ENCODE assay signal across 22 cellular contexts in the genomic region with DNA sequence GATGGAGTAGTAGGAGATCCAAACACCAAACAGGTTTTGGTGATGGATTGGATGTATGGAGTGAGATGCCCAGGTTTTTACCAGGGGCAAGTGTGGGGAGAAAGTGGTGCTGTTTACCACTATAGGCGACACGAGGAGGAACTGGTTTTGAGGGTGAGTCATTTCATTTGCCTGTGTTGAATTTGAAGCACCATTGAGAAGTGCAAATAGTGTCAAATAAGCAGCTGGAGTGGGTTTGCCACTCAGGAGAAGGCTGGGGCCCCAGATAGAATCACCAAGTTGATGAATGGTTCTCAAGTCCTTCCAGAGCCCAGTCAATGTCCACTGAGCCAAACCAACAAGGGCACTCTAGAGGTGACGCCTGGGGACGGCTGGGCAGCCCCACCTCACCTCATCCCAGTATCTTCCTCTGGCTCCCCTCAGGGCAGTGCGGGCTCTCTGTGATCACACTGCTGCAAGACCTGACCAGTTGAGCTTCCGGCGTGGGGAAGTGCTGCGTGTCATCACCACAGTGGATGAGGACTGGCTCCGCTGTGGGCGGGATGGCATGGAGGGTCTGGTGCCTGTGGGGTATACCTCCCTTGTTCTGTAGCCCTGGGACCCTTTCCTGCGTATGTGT. TPM values are rescaled to one million over a fixed set of nuclear protein-coding genes. Genes with fewer than 3 reads are reported as not detected.
DNase-seq lines count a peak whose midpoint lies in the region; ATAC-seq and TF ChIP-seq lines count a peak whose summit lies in the region.
"Had no signal": no experiment of that assay in that cellular context is flagged by ENCODE, and none has a peak within 500 bp of the region (broad histone marks: within the 10 kb centered on the region; RNA-seq: fewer than 3 reads in every experiment).

No MANE protein-coding gene starts in this region.

- POLR2A ChIA-PET in activated CD8-positive, alpha-beta T cell treated with anti-CD3 and anti-CD28 coated beads for 36 hours (lab: Charles Lee), result no interaction called here
- POLR2A ChIA-PET in activated CD8-positive, alpha-beta T cell treated with anti-CD3 and anti-CD28 coated beads, Interleukin-2, amount 10 ng/mL, durations not matched to agents 7 days and 5 days (lab: Charles Lee), result no interaction called here

- H3K4me1 Mint-ChIP-seq in activated CD8-positive, alpha-beta T cell treated with anti-CD3 and anti-CD28 coated beads for 36 hours (ENCODE audit: low read depth), result peaks cover 7% of the 10 kb centered on the region
- peaks cover 10% of the 10 kb centered on the region for H3K4me1 Mint-ChIP-seq in activated CD8-positive, alpha-beta T cell treated with anti-CD3 and anti-CD28 coated beads, Interleukin-2, amount 10 ng/mL, durations not matched to agents 7 days and 5 days (ENCODE audit: low read depth)
- peaks cover 6% of the 10 kb centered on the region for H3K4me1 Mint-ChIP-seq in central memory CD8-positive, alpha-beta T cell

- H3K27ac Mint-ChIP-seq in activated CD8-positive, alpha-beta T cell treated with anti-CD3 and anti-CD28 coated beads for 36 hours, result peak overlapping the region; percentile 27
- H3K27ac Mint-ChIP-seq in activated CD8-positive, alpha-beta T cell treated with anti-CD3 and anti-CD28 coated beads, Interleukin-2, amount 10 ng/mL, durations not matched to agents 7 days and 5 days, result no peak overlapping the region
- peak overlapping the region; percentile 6 for H3K27ac Mint-ChIP-seq in central memory CD8-positive, alpha-beta T cell (ENCODE audit: low read depth)
- H3K27ac Mint-ChIP-seq: activated CD4-positive, alpha-beta T cell treated with anti-CD3 and anti-CD28 coated beads, Interleukin-2, amount 10 ng/mL, durations not matched to agents 7 days and 5 days; memory B cell had no signal

- H3K36me3 Mint-ChIP-seq in activated CD8-positive, alpha-beta T cell treated with anti-CD3 and anti-CD28 coated beads for 36 hours (ENCODE audit: low read depth), result peaks cover 15% of the 10 kb centered on the region
- peaks cover 29% of the 10 kb centered on the region for H3K36me3 Mint-ChIP-seq in activated CD8-positive, alpha-beta T cell treated with anti-CD3 and anti-CD28 coated beads, Interleukin-2, amount 10 ng/mL, durations not matched to agents 7 days and 5 days (ENCODE audit: low read depth)
- peaks cover 25% of the 10 kb centered on the region for H3K36me3 Mint-ChIP-seq in central memory CD8-positive, alpha-beta T cell (ENCODE audit: insufficient read depth)

- no peaks in the 10 kb centered on the region for H3K9me3 Mint-ChIP-seq in activated CD8-positive, alpha-beta T cell treated with anti-CD3 and anti-CD28 coated beads for 36 hours
- H3K9me3 Mint-ChIP-seq in activated CD8-positive, alpha-beta T cell treated with anti-CD3 and anti-CD28 coated beads, Interleukin-2, amount 10 ng/mL, durations not matched to agents 7 days and 5 days (ENCODE audit: insufficient read depth), result no peaks in the 10 kb centered on the region
- H3K9me3 Mint-ChIP-seq in central memory CD8-positive, alpha-beta T cell, result no peaks in the 10 kb centered on the region
- H3K9me3 Mint-ChIP-seq: activated CD4-positive, alpha-beta T cell treated with anti-CD3 and anti-CD28 coated beads, Interleukin-2, amount 10 ng/mL, durations not matched to agents 7 days and 5 days; CD14-positive monocyte; memory B cell; stimulated activated naive CD8-positive, alpha-beta T cell treated with anti-CD3 and anti-CD28 coated beads, Interleukin-15, amount 100 ng/mL, for 72 hours had no signal

- no peaks in the 10 kb centered on the region for H3K27me3 Mint-ChIP-seq in activated CD8-positive, alpha-beta T cell treated with anti-CD3 and anti-CD28 coated beads for 36 hours
- no peaks in the 10 kb centered on the region for H3K27me3 Mint-ChIP-seq in activated CD8-positive, alpha-beta T cell treated with anti-CD3 and anti-CD28 coated beads, Interleukin-2, amount 10 ng/mL, durations not matched to agents 7 days and 5 days (ENCODE audit: low read depth)
- no peaks in the 10 kb centered on the region for H3K27me3 Mint-ChIP-seq in central memory CD8-positive, alpha-beta T cell
- H3K27me3 Mint-ChIP-seq: activated CD4-positive, alpha-beta T cell treated with anti-CD3 and anti-CD28 coated beads, Interleukin-2, amount 10 ng/mL, durations not matched to agents 7 days and 5 days; memory B cell; stimulated activated naive CD8-positive, alpha-beta T cell treated with anti-CD3 and anti-CD28 coated beads, Interleukin-15, amount 100 ng/mL, for 72 hours had no signal

- DNase-seq in activated CD8-positive, alpha-beta T cell treated with anti-CD3 and anti-CD28 coated beads for 36 hours, result no peak
- DNase-seq in activated CD8-positive, alpha-beta T cell treated with anti-CD3 and anti-CD28 coated beads, Interleukin-2, amount 10 ng/mL, durations not matched to agents 7 days and 5 days, result no peak
- DNase-seq in NCI-H460 (ENCODE audit: extremely low read depth, low read depth) (peak; percentile 89), kidney glomerular epithelial cell (lab: John Stamatoyannopoulos, UW) (no peak), Kasumi-1 (lab: John Stamatoyannopoulos, UW) (no peak)
- DNase-seq in central memory CD8-positive, alpha-beta T cell (ENCODE audit: low spot score in 2 of 2), result no peak
- peak; percentile 21 for DNase-seq in stimulated activated CD8-positive, alpha-beta memory T cell treated with anti-CD3 and anti-CD28 coated beads, Interleukin-4, amount 100 ng/mL, for 48 hours
- DNase-seq: activated CD4-positive, alpha-beta T cell treated with anti-CD3 and anti-CD28 coated beads, Interleukin-2, amount 10 ng/mL, durations not matched to agents 7 days and 5 days; activated effector memory CD4-positive, alpha-beta T cell treated with anti-CD3 and anti-CD28 coated beads, Interleukin-2, amount 50 U/mL, for 16 hours; NCI-H446; PC-9; SK-N-SH; stimulated activated CD4-positive, alpha-beta T cell treated with anti-CD3 and anti-CD28 coated beads, Interleukin-15, amount 100 ng/mL, for 24 hours; stimulated activated naive CD8-positive, alpha-beta T cell treated with anti-CD3 and anti-CD28 coated beads, Interleukin-15, amount 100 ng/mL, for 72 hours; uterus had no signal

- ATAC-seq in activated CD8-positive, alpha-beta T cell treated with anti-CD3 and anti-CD28 coated beads for 36 hours, result no peak
- ATAC-seq in activated CD8-positive, alpha-beta T cell treated with anti-CD3 and anti-CD28 coated beads, Interleukin-2, amount 10 ng/mL, durations not matched to agents 7 days and 5 days, result no peak
- ATAC-seq in central memory CD8-positive, alpha-beta T cell (replicated peaks; ENCODE audit: extremely low read depth, poor library complexity, severe bottlenecking), result no peak
- no peak for ATAC-seq in GM18520 (IDR thresholded peaks at IDR 0.05; ENCODE audit: unreplicated experiment)
- ATAC-seq: stimulated activated naive CD8-positive, alpha-beta T cell treated with anti-CD3 and anti-CD28 coated beads, Interleukin-15, amount 100 ng/mL, for 72 hours had no signal

- intact Hi-C loops in activated CD8-positive, alpha-beta T cell treated with anti-CD3 and anti-CD28 coated beads for 36 hours (cut with micrococcal nuclease), result no loop called here

- CTCF ChIA-PET in activated CD8-positive, alpha-beta T cell treated with anti-CD3 and anti-CD28 coated beads for 36 hours (lab: Charles Lee), result no interaction called here
- CTCF ChIA-PET in activated CD8-positive, alpha-beta T cell treated with anti-CD3 and anti-CD28 coated beads, Interleukin-2, amount 10 ng/mL, durations not matched to agents 7 days and 5 days (lab: Charles Lee), result no interaction called here

- H3K4me3 Mint-ChIP-seq in activated CD8-positive, alpha-beta T cell treated with anti-CD3 and anti-CD28 coated beads for 36 hours, result no peak overlapping the region
- H3K4me3 Mint-ChIP-seq in activated CD8-positive, alpha-beta T cell treated with anti-CD3 and anti-CD28 coated beads, Interleukin-2, amount 10 ng/mL, durations not matched to agents 7 days and 5 days, result no peak overlapping the region
- H3K4me3 Mint-ChIP-seq in central memory CD8-positive, alpha-beta T cell, result no peak overlapping the region
- H3K4me3 Mint-ChIP-seq: activated CD4-positive, alpha-beta T cell treated with anti-CD3 and anti-CD28 coated beads, Interleukin-2, amount 10 ng/mL, durations not matched to agents 7 days and 5 days; CD14-positive monocyte; memory B cell; stimulated activated naive CD8-positive, alpha-beta T cell treated with anti-CD3 and anti-CD28 coated beads, Interleukin-15, amount 100 ng/mL, for 72 hours had no signal

- TF ChIP-seq CTCF in activated CD8-positive, alpha-beta T cell treated with anti-CD3 and anti-CD28 coated beads for 36 hours (IDR thresholded peaks at IDR 0.05), result no peak

RNA-seq across cellular contexts. Expression of a gene that starts 9.4 kb away (rescaled TPM):
- total RNA-seq in activated CD8-positive, alpha-beta T cell treated with anti-CD3 and anti-CD28 coated beads for 36 hours, result 10 to 100 TPM; 21.2 to 21.6 TPM
- total RNA-seq in activated CD8-positive, alpha-beta T cell treated with anti-CD3 and anti-CD28 coated beads, Interleukin-2, amount 10 ng/mL, durations not matched to agents 7 days and 5 days, result 10 to 100 TPM; 33.7 to 35.1 TPM
- total RNA-seq in NCI-H460 (2014; rRNA removed; shearing (Covaris generic)), result 80.4 and 86.6 TPM in 2 replicates
- polyA plus RNA-seq in NCI-H460 (2014; cell fraction: nucleus; rRNA removed), result 181 and 189 TPM in 2 replicates

RNA-seq across cellular contexts. Expression of a gene that starts 21.4 kb away (rescaled TPM):
- total RNA-seq in activated CD8-positive, alpha-beta T cell treated with anti-CD3 and anti-CD28 coated beads for 36 hours, result 100 to 1,000 TPM; 293 to 316 TPM
- 100 to 1,000 TPM; 270 to 271 TPM for total RNA-seq in activated CD8-positive, alpha-beta T cell treated with anti-CD3 and anti-CD28 coated beads, Interleukin-2, amount 10 ng/mL, durations not matched to agents 7 days and 5 days
- total RNA-seq in NCI-H460 (2014; rRNA removed; shearing (Covaris generic)), result 124 and 142 TPM in 2 replicates
- 253 and 294 TPM in 2 replicates for polyA plus RNA-seq in NCI-H460 (2014; cell fraction: nucleus; rRNA removed)

RNA-seq across cellular contexts. Expression of a gene that starts 28.9 kb away (rescaled TPM):
- not detected for total RNA-seq in activated CD8-positive, alpha-beta T cell treated with anti-CD3 and anti-CD28 coated beads for 36 hours
- total RNA-seq in activated CD8-positive, alpha-beta T cell treated with anti-CD3 and anti-CD28 coated beads, Interleukin-2, amount 10 ng/mL, durations not matched to agents 7 days and 5 days, result not detected
- total RNA-seq in NCI-H460 (2014; rRNA removed; shearing (Covaris generic)), result not detected in 2 replicates
- polyA plus RNA-seq in NCI-H460 (2014; cell fraction: nucleus; rRNA removed), result not detected in 2 replicates
- total RNA-seq: A673; activated CD4-positive, alpha-beta T cell treated with anti-CD3 and anti-CD28 coated beads, Interleukin-2, amount 10 ng/mL, durations not matched to agents 7 days and 5 days; aorta; frontal cortex; PC-9 had no signal
- polyA plus RNA-seq: CD14-positive monocyte, neural cell, SK-N-SH had no signal

RNA-seq across cellular contexts. Expression of a gene that starts 52.8 kb away (rescaled TPM):
- total RNA-seq in activated CD8-positive, alpha-beta T cell treated with anti-CD3 and anti-CD28 coated beads for 36 hours, result 1 to 10 TPM; 1.5 TPM
- total RNA-seq in activated CD8-positive, alpha-beta T cell treated with anti-CD3 and anti-CD28 coated beads, Interleukin-2, amount 10 ng/mL, durations not matched to agents 7 days and 5 days, result 1 to 10 TPM; 4.9 to 5.1 TPM
- total RNA-seq in NCI-H460 (2014; rRNA removed; shearing (Covaris generic)), result 1.4 and 1.6 TPM in 2 replicates
- 14.3 and 18.5 TPM in 2 replicates for polyA plus RNA-seq in NCI-H460 (2014; cell fraction: nucleus; rRNA removed)

RNA-seq across cellular contexts. Expression of a gene that starts 56.8 kb away (rescaled TPM):
- 10 to 100 TPM; 80.6 to 85.4 TPM for total RNA-seq in activated CD8-positive, alpha-beta T cell treated with anti-CD3 and anti-CD28 coated beads for 36 hours
- total RNA-seq in activated CD8-positive, alpha-beta T cell treated with anti-CD3 and anti-CD28 coated beads, Interleukin-2, amount 10 ng/mL, durations not matched to agents 7 days and 5 days, result 100 to 1,000 TPM; 101 to 104 TPM
- 37.3 and 48.3 TPM in 2 replicates for total RNA-seq in NCI-H460 (2014; rRNA removed; shearing (Covaris generic))
- 258 and 290 TPM in 2 replicates for polyA plus RNA-seq in NCI-H460 (2014; cell fraction: nucleus; rRNA removed)

Comparison
In these comparisons a context has a peak if more than half of its experiments do, and no peak if none do; other contexts are left out.
1. DNase-seq: peak in NCI-H460 (single experiment) and stimulated activated CD8-positive, alpha-beta memory T cell treated with anti-CD3 and anti-CD28 coated beads, Interleukin-4, amount 100 ng/mL, for 48 hours (single experiment); none in activated CD8-positive, alpha-beta T cell treated with anti-CD3 and anti-CD28 coated beads for 36 hours (single experiment), activated CD8-positive, alpha-beta T cell treated with anti-CD3 and anti-CD28 coated beads, Interleukin-2, amount 10 ng/mL, durations not matched to agents 7 days and 5 days (single experiment), central memory CD8-positive, alpha-beta T cell (0 of 2), kidney glomerular epithelial cell (single experiment) and Kasumi-1 (0 of 2).